ENCODE assay signal across 8 cellular contexts in genomic region chr6:33206864-33207568, GRCh38. TPM values are rescaled to one million over a fixed set of nuclear protein-coding genes. Genes with fewer than 3 reads are reported as not detected.
A peak's percentile ranks its signal among the peaks of the same experiment; 100 is the strongest.
DNase-seq lines count a peak whose midpoint lies in the region; ATAC-seq and TF ChIP-seq lines count a peak whose summit lies in the region.

No MANE protein-coding gene starts in this region.

- H3K27me3 ChIP-seq in rectal smooth muscle tissue (ENCODE audit: control insufficient read depth, insufficient read depth, low read length) = no peaks in the 10 kb centered on the region

- DNase-seq in RPMI7951 (ENCODE audit: low read depth) (peak; percentile 67), fibroblast of the aortic adventitia (ENCODE audit: low read depth) (no peak), iPS-NIHi11 (ENCODE audit: low spot score) (no peak), NCI-H2081 treated with DMSO at 0.1 percent for 48 hours (lab: John Stamatoyannopoulos, UW) (no peak), NCI-H2029 treated with DMSO at 0.1 percent for 48 hours (lab: John Stamatoyannopoulos, UW) (no peak)

- no peak for TF ChIP-seq CTCF in fibroblast of the aortic adventitia (IDR thresholded peaks at IDR 0.05; ENCODE audit: insufficient read depth, low read length)

- H3K27ac ChIP-seq in rectal smooth muscle tissue (ENCODE audit: low read depth, low read length) = no peak overlapping the region

- H3K4me1 ChIP-seq in rectal smooth muscle tissue (ENCODE audit: control insufficient read depth, insufficient read depth, low read length) = peaks cover 14% of the 10 kb centered on the region

- peaks cover 18% of the 10 kb centered on the region for H3K36me3 ChIP-seq in rectal smooth muscle tissue (ENCODE audit: control insufficient read depth, insufficient read depth, low read length)

- H3K9ac ChIP-seq in rectal smooth muscle tissue (ENCODE audit: low read length) = no peak overlapping the region

- ATAC-seq in GM21515 (IDR thresholded peaks at IDR 0.05; ENCODE audit: unreplicated experiment) = no peak

- H3K4me3 ChIP-seq in GM08714 (ENCODE audit: low read length) = peak overlapping the region; percentile 95; the same call in 1 of the 2 replicates
- H3K4me3 ChIP-seq in fibroblast of the aortic adventitia (ENCODE audit: low read depth, low read length) = peak overlapping the region; percentile 87
- H3K4me3 ChIP-seq in rectal smooth muscle tissue (ENCODE audit: low read length) = peak overlapping the region; percentile 85

RNA-seq across cellular contexts. Expression of gene RING1, which starts 1.3 kb away (rescaled TPM):
- 26.6 and 30.0 TPM in 2 replicates for total RNA-seq in RPMI7951 (2014; rRNA removed; shearing (Covaris generic))
- 28.9 and 46.9 TPM in 2 replicates for total RNA-seq in fibroblast of the aortic adventitia (ENCODE audit: low replicate concordance)

RNA-seq across cellular contexts. Expression of gene HSD17B8, which starts 2.6 kb away (rescaled TPM):
- total RNA-seq in RPMI7951 (2014; rRNA removed; shearing (Covaris generic)) = 3.2 and 3.4 TPM in 2 replicates
- total RNA-seq in fibroblast of the aortic adventitia (ENCODE audit: low replicate concordance) = 2.6 and 4.2 TPM in 2 replicates

RNA-seq across cellular contexts. Expression of gene SLC39A7, which starts 6.3 kb away (rescaled TPM):
- 58.0 and 77.2 TPM in 2 replicates for total RNA-seq in RPMI7951 (2014; rRNA removed; shearing (Covaris generic))
- 71.3 and 121 TPM in 2 replicates for total RNA-seq in fibroblast of the aortic adventitia (ENCODE audit: low replicate concordance)

RNA-seq across cellular contexts. Expression of gene RXRB, which starts 6.6 kb away (rescaled TPM):
- total RNA-seq in RPMI7951 (2014; rRNA removed; shearing (Covaris generic)) = 14.4 and 15.4 TPM in 2 replicates
- 11.1 and 22.6 TPM in 2 replicates for total RNA-seq in fibroblast of the aortic adventitia (ENCODE audit: low replicate concordance)

RNA-seq across cellular contexts. Expression of gene COL11A2, which starts 14.7 kb away (rescaled TPM):
- total RNA-seq in RPMI7951 (2014; rRNA removed; shearing (Covaris generic)) = 0.12 TPM in 1 of 2 replicates, not detected in the other
- total RNA-seq in fibroblast of the aortic adventitia (ENCODE audit: low replicate concordance) = 0.09 and 0.74 TPM in 2 replicates
